12 cellular contexts compared by ENCODE assay signal in genomic region chr1:187032316-187032981, GRCh38.
"Had no signal": no experiment of that assay in that cellular context is flagged by ENCODE, and none has a peak within 500 bp of the region (broad histone marks: within the 10 kb centered on the region; RNA-seq: fewer than 3 reads in every experiment).

No MANE protein-coding gene starts in this region.

- H3K27ac ChIP-seq: ascending aorta, breast epithelium, WERI-Rb-1 had no signal

- H3K4me1 ChIP-seq: ascending aorta, breast epithelium had no signal

- H3K36me3 ChIP-seq: ascending aorta, breast epithelium, WERI-Rb-1 had no signal

- H3K4me3 ChIP-seq: ascending aorta, breast epithelium had no signal

- DNase-seq: activated CD4-positive, alpha-beta memory T cell treated with anti-CD3 and anti-CD28 coated beads for 36 hours; activated naive CD4-positive, alpha-beta T cell treated with anti-CD3 and anti-CD28 coated beads, Interleukin-2, amount 10 ng/mL, durations not matched to agents 7 days and 5 days; activated T-cell treated with anti-CD3 and anti-CD28 coated beads, Interleukin-2, amount 50 U/mL, for 24 hours; effector memory CD4-positive, alpha-beta T cell; foreskin fibroblast; mesenchymal stem cell; natural killer cell; nucleus accumbens; WERI-Rb-1 had no signal

- H3K27me3 ChIP-seq: ascending aorta, breast epithelium had no signal

- ATAC-seq: natural killer cell; stimulated activated memory B cell treated with anti-CD40 and anti-IgM and Interleukin-4, amounts not matched to agents 10 μg/mL and 1 μg/mL and 100 μg/mL, for 72 hours had no signal
